Comparison of ENCODE assay signal across 19 cellular contexts in the genomic region with DNA sequence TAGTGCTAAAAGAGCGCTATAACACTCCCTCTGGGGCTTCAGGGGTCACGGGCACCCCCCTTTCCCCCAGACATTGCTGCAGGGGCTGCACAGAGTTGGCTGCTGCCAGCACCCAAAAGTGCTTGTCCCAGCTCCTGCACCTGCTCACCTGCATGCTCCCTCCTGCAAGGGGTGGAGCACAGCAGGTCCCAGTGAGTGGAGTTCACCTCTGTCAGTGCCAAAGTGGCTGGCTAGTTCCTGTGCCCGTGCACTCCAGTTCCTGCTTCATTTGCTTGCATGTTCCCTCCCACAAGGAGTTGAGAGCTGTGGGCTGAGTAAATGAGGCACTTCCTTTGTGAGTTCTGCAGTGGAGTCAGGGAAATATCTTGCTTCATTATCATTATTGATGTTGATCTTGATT.
"Had no signal": no experiment of that assay in that cellular context is flagged by ENCODE, and none has a peak within 500 bp of the region (broad histone marks: within the 10 kb centered on the region; RNA-seq: fewer than 3 reads in every experiment).

No MANE protein-coding gene starts in this region.

- H3K4me1 ChIP-seq: sigmoid colon had no signal

- ATAC-seq: activated CD4-positive, CD25-positive, alpha-beta regulatory T cell treated with anti-CD3 and anti-CD28 coated beads, Interleukin-2, amount 50 U/mL, for 24 hours; activated naive CD8-positive, alpha-beta T cell treated with anti-CD3 and anti-CD28 coated beads, Interleukin-2, amount 50 U/mL, for 24 hours; activated T-cell treated with anti-CD3 and anti-CD28 coated beads, Interleukin-2, amount 50 U/mL, for 4 hours; effector memory CD8-positive, alpha-beta T cell; stimulated activated memory B cell treated with anti-CD40 and anti-IgM and Interleukin-4, amounts not matched to agents 10 μg/mL and 1 μg/mL and 100 μg/mL, for 72 hours had no signal

- H3K9me3 Mint-ChIP-seq: activated naive CD8-positive, alpha-beta T cell treated with anti-CD3 and anti-CD28 coated beads, Interleukin-2, amount 50 U/mL, for 24 hours had no signal

- H3K4me3 Mint-ChIP-seq: activated naive CD4-positive, alpha-beta T cell treated with anti-CD3 and anti-CD28 coated beads for 36 hours; activated naive CD8-positive, alpha-beta T cell treated with anti-CD3 and anti-CD28 coated beads, Interleukin-2, amount 50 U/mL, for 24 hours; activated T-cell treated with anti-CD3 and anti-CD28 coated beads, Interleukin-2, amount 50 U/mL, for 4 hours; brain; effector memory CD8-positive, alpha-beta T cell; stimulated activated memory B cell treated with anti-CD40 and anti-IgM and Interleukin-4, amounts not matched to agents 10 μg/mL and 1 μg/mL and 100 μg/mL, for 72 hours had no signal

- H3K27me3 ChIP-seq: sigmoid colon had no signal

- H3K27me3 Mint-ChIP-seq: activated naive CD8-positive, alpha-beta T cell treated with anti-CD3 and anti-CD28 coated beads, Interleukin-2, amount 50 U/mL, for 24 hours; effector memory CD8-positive, alpha-beta T cell; stimulated activated memory B cell treated with anti-CD40 and anti-IgM and Interleukin-4, amounts not matched to agents 10 μg/mL and 1 μg/mL and 100 μg/mL, for 72 hours had no signal

- H3K27ac ChIP-seq: sigmoid colon, thoracic aorta had no signal

- FAIRE-seq: islet of Langerhans, urothelium cell line had no signal

- H3K36me3 ChIP-seq: sigmoid colon, thoracic aorta had no signal

- H3K4me3 ChIP-seq: sigmoid colon, thoracic aorta had no signal

- DNase-seq: activated CD4-positive, alpha-beta T cell treated with anti-CD3 and anti-CD28 coated beads, Interleukin-2, amount 50 U/mL, for 1 hour; activated CD8-positive, alpha-beta memory T cell treated with anti-CD3 and anti-CD28 coated beads, Interleukin-2, amount 50 U/mL, for 4 hours; activated naive CD4-positive, alpha-beta T cell treated with anti-CD3 and anti-CD28 coated beads for 36 hours; activated naive CD8-positive, alpha-beta T cell treated with anti-CD3 and anti-CD28 coated beads, Interleukin-2, amount 50 U/mL, for 24 hours; activated T-cell treated with anti-CD3 and anti-CD28 coated beads, Interleukin-2, amount 50 U/mL, for 4 hours; anterior cingulate cortex; caudate nucleus; effector memory CD8-positive, alpha-beta T cell; foreskin fibroblast; occipital lobe; posterior cingulate gyrus; sigmoid colon; stimulated activated CD4-positive, alpha-beta T cell treated with anti-CD3 and anti-CD28 coated beads, Interleukin-4, amount 100 ng/mL, for 4 hours had no signal

- H3K9me3 ChIP-seq: sigmoid colon, thoracic aorta had no signal

- H3K36me3 Mint-ChIP-seq: brain; stimulated activated memory B cell treated with anti-CD40 and anti-IgM and Interleukin-4, amounts not matched to agents 10 μg/mL and 1 μg/mL and 100 μg/mL, for 72 hours had no signal

- H3K27ac Mint-ChIP-seq: activated naive CD4-positive, alpha-beta T cell treated with anti-CD3 and anti-CD28 coated beads for 36 hours; activated naive CD8-positive, alpha-beta T cell treated with anti-CD3 and anti-CD28 coated beads, Interleukin-2, amount 50 U/mL, for 24 hours; brain; effector memory CD8-positive, alpha-beta T cell; stimulated activated memory B cell treated with anti-CD40 and anti-IgM and Interleukin-4, amounts not matched to agents 10 μg/mL and 1 μg/mL and 100 μg/mL, for 72 hours had no signal

- H3K4me1 Mint-ChIP-seq: activated naive CD8-positive, alpha-beta T cell treated with anti-CD3 and anti-CD28 coated beads, Interleukin-2, amount 50 U/mL, for 24 hours; brain; stimulated activated memory B cell treated with anti-CD40 and anti-IgM and Interleukin-4, amounts not matched to agents 10 μg/mL and 1 μg/mL and 100 μg/mL, for 72 hours had no signal
